In genomic region chr13:34627905-34628682, GRCh38 we compare ENCODE assay signal across 26 cellular contexts.
DNase-seq lines count a peak whose midpoint lies in the region; ATAC-seq, FAIRE-seq and TF ChIP-seq lines count a peak whose summit lies in the region.
"Had no signal": no experiment of that assay in that cellular context is flagged by ENCODE, and none has a peak within 500 bp of the region (broad histone marks: within the 10 kb centered on the region; RNA-seq: fewer than 3 reads in every experiment).

No MANE protein-coding gene starts in this region.

- H3K27ac Mint-ChIP-seq in type B pancreatic cell: no peak overlapping the region
- H3K27ac Mint-ChIP-seq: activated naive CD8-positive, alpha-beta T cell treated with anti-CD3 and anti-CD28 coated beads, Interleukin-2, amount 10 ng/mL, durations not matched to agents 7 days and 5 days; CD4-positive, CD25-positive, alpha-beta regulatory T cell; endodermal cell; stimulated activated naive B cell treated with anti-CD40 and anti-IgM and Interleukin-4, amounts not matched to agents 10 μg/mL and 1 μg/mL and 100 μg/mL, for 72 hours had no signal

- intact Hi-C loops in Right ventricle myocardium superior (cut with DNase I): no loop called here
- intact Hi-C loops in left cardiac atrium (cut with DNase I): no loop called here
- intact Hi-C loops in left lung (cut with DNase I): no loop called here

- H3K9me3 Mint-ChIP-seq in type B pancreatic cell: peaks cover 5% of the 10 kb centered on the region

- ATAC-seq in Right ventricle myocardium superior (ENCODE audit: poor library complexity) (peak; percentile 38), left cardiac atrium (no peak), left lung (peak; percentile 93), HG03045 (IDR thresholded peaks at IDR 0.05; ENCODE audit: unreplicated experiment) (no peak)
- ATAC-seq: stimulated activated naive B cell treated with anti-CD40 and anti-IgM and Interleukin-4, amounts not matched to agents 10 μg/mL and 1 μg/mL and 100 μg/mL, for 72 hours had no signal

- H3K27me3 Mint-ChIP-seq in type B pancreatic cell: no peaks in the 10 kb centered on the region
- H3K27me3 Mint-ChIP-seq: CD4-positive, CD25-positive, alpha-beta regulatory T cell; stimulated activated naive B cell treated with anti-CD40 and anti-IgM and Interleukin-4, amounts not matched to agents 10 μg/mL and 1 μg/mL and 100 μg/mL, for 72 hours had no signal

- H3K36me3 ChIP-seq in left lung (no peaks in the 10 kb centered on the region), small intestine (ENCODE audit: control insufficient read depth in 2 of 2, insufficient read depth in 2 of 2, low read length in 2 of 2) (no peaks in the 10 kb centered on the region)
- H3K36me3 ChIP-seq: MG63, pancreas, thyroid gland, WERI-Rb-1 had no signal

- H3K4me1 Mint-ChIP-seq in type B pancreatic cell (ENCODE audit: unreplicated experiment): peaks cover 23% of the 10 kb centered on the region
- H3K4me1 Mint-ChIP-seq: activated naive CD8-positive, alpha-beta T cell treated with anti-CD3 and anti-CD28 coated beads, Interleukin-2, amount 10 ng/mL, durations not matched to agents 7 days and 5 days; CD4-positive, CD25-positive, alpha-beta regulatory T cell; stimulated activated naive B cell treated with anti-CD40 and anti-IgM and Interleukin-4, amounts not matched to agents 10 μg/mL and 1 μg/mL and 100 μg/mL, for 72 hours had no signal

- H3K4me3 ChIP-seq in left lung (no peak overlapping the region), small intestine (ENCODE audit: low read depth in 1 of 2, low read length in 2 of 2) (no peak overlapping the region)
- H3K4me3 ChIP-seq: MG63, pancreas, PC-9, thyroid gland had no signal

- H3K9me3 ChIP-seq in left lung (no peaks in the 10 kb centered on the region), small intestine (ENCODE audit: control insufficient read depth, low read depth) (no peaks in the 10 kb centered on the region)
- H3K9me3 ChIP-seq: MG63, pancreas, thyroid gland had no signal

- H3K27me3 ChIP-seq in left lung (no peaks in the 10 kb centered on the region), small intestine (ENCODE audit: control insufficient read depth in 2 of 2, insufficient read depth in 2 of 2, low read length in 2 of 2) (peaks cover 0 to 3% of the 10 kb centered on the region in 2 donors)
- H3K27me3 ChIP-seq: MG63, pancreas, thyroid gland had no signal

- peak overlapping the region; percentile 57 for H3K4me3 Mint-ChIP-seq in type B pancreatic cell
- H3K4me3 Mint-ChIP-seq: activated naive CD8-positive, alpha-beta T cell treated with anti-CD3 and anti-CD28 coated beads, Interleukin-2, amount 10 ng/mL, durations not matched to agents 7 days and 5 days; CD4-positive, CD25-positive, alpha-beta regulatory T cell; endodermal cell; stimulated activated naive B cell treated with anti-CD40 and anti-IgM and Interleukin-4, amounts not matched to agents 10 μg/mL and 1 μg/mL and 100 μg/mL, for 72 hours had no signal

- H3K27ac ChIP-seq in left lung (peak overlapping the region in 1 of 2 donors; percentile 26), small intestine (ENCODE audit: low read depth in 1 of 2, low read length in 1 of 2) (no peak overlapping the region)
- H3K27ac ChIP-seq: pancreas, PC-9, thyroid gland, WERI-Rb-1 had no signal

- WGBS in small intestine, 3 donors: 25 to 39% (median 30%) methylated on average over 10 of the region's 10 CpGs

- no peaks in the 10 kb centered on the region for H3K4me1 ChIP-seq in left lung
- no peaks in the 10 kb centered on the region for H3K4me1 ChIP-seq in small intestine (ENCODE audit: control insufficient read depth in 2 of 2, insufficient read depth in 1 of 2, low read depth in 1 of 2, low read length in 1 of 2)
- H3K4me1 ChIP-seq: thyroid gland had no signal

- no peaks in the 10 kb centered on the region for H3K36me3 Mint-ChIP-seq in type B pancreatic cell
- H3K36me3 Mint-ChIP-seq: activated naive CD8-positive, alpha-beta T cell treated with anti-CD3 and anti-CD28 coated beads, Interleukin-2, amount 10 ng/mL, durations not matched to agents 7 days and 5 days; CD4-positive, CD25-positive, alpha-beta regulatory T cell; stimulated activated naive B cell treated with anti-CD40 and anti-IgM and Interleukin-4, amounts not matched to agents 10 μg/mL and 1 μg/mL and 100 μg/mL, for 72 hours had no signal

- FAIRE-seq in small intestine (lab: Jason Lieb, UNC): no peak
- FAIRE-seq: GM12892 had no signal

- no peak for TF ChIP-seq CTCF in left lung (IDR thresholded peaks at IDR 0.05)
- TF ChIP-seq CTCF in type B pancreatic cell (conservative IDR thresholded peaks at IDR 0.05): no peak

- no peak for DNase-seq in Right ventricle myocardium superior
- no peak for DNase-seq in left cardiac atrium
- peak; percentile 88 to 89 for DNase-seq in SHP77 (lab: John Stamatoyannopoulos, UW)
- DNase-seq in left lung: no peak
- no peak for DNase-seq in type B pancreatic cell (ENCODE audit: extremely low spot score, unreplicated experiment)
- DNase-seq in NCI-H526 treated with DMSO at 0.1 percent for 48 hours (lab: John Stamatoyannopoulos, UW): no peak
- no peak for DNase-seq in small intestine
- DNase-seq: activated CD4-positive, alpha-beta T cell treated with anti-CD3 and anti-CD28 coated beads, Interleukin-2, amount 50 U/mL, for 4 hours; activated CD8-positive, alpha-beta memory T cell treated with anti-CD3 and anti-CD28 coated beads, Interleukin-2, amount 50 U/mL, for 48 hours; activated naive CD8-positive, alpha-beta T cell treated with anti-CD3 and anti-CD28 coated beads, Interleukin-2, amount 10 ng/mL, durations not matched to agents 7 days and 5 days; CD4-positive, CD25-positive, alpha-beta regulatory T cell; DMS79 treated with DMSO at 0.1 percent for 48 hours; GOT3; MG63; NCI-H2029; NCI-H524; pancreas; PC-9; stimulated activated CD4-positive, alpha-beta T cell treated with anti-CD3 and anti-CD28 coated beads, Interleukin-2, amount 100 ng/mL, for 24 hours; stimulated activated naive B cell treated with anti-CD40 and anti-IgM and Interleukin-4, amounts not matched to agents 10 μg/mL and 1 μg/mL and 100 μg/mL, for 72 hours; T-helper 2 cell; thyroid gland; WERI-Rb-1 had no signal

Comparison
In these comparisons a context has a peak if more than half of its experiments do, and no peak if none do; other contexts are left out.
1. ATAC-seq: peak in Right ventricle myocardium superior (single experiment) and left lung (single experiment); none in left cardiac atrium (0 of 2) and HG03045 (single experiment).
2. DNase-seq: peak in SHP77 (2 of 2); none in Right ventricle myocardium superior (single experiment), left cardiac atrium (single experiment), left lung (0 of 2), type B pancreatic cell (single experiment), NCI-H526 treated with DMSO at 0.1 percent for 48 hours (single experiment) and small intestine (single experiment).